Comparison of ENCODE assay signal across 8 cellular contexts in the genomic region with DNA sequence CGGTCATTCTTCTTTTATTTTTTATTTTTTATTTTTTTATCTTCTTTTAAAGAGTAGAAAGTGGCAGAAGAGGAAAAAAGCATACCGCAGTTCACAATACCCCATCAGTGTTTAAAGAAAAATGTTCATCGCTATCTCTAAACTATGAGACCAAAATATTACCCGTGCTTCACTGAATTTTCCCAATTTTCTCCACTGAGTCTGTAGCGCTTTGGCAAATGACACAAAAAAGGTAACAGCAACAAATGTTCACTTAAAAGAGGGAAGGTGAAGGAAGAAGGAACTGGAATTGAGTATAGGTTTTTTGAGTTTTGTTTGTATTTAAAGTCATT. TPM values are rescaled to one million over a fixed set of nuclear protein-coding genes. Genes with fewer than 3 reads are reported as not detected.
DNase-seq lines count a peak whose midpoint lies in the region; ATAC-seq, FAIRE-seq and TF ChIP-seq lines count a peak whose summit lies in the region.

No MANE protein-coding gene starts in this region.

- no peak overlapping the region for H3K27ac ChIP-seq in MM.1S (ENCODE audit: low read length)
- H3K27ac ChIP-seq in neutrophil = no peak overlapping the region

- 0 out of 2 replicates have a peak, but pooled peaks cover 2% of the 10 kb centered on the region for H3F3A ChIP-seq in MM.1S (ENCODE audit: insufficient read depth, low read length)

- H3K9me3 ChIP-seq in MM.1S (replicated peaks; ENCODE audit: insufficient read depth, low read length) (no peaks in the 10 kb centered on the region), neutrophil (no peaks in the 10 kb centered on the region)

- peak overlapping the region in 2 of 7 donors; percentile 30 to 57 for H3K27ac Mint-ChIP-seq in CD14-positive monocyte
- peak overlapping the region in 1 of 2 donors; percentile 25 for H3K27ac Mint-ChIP-seq in effector memory CD8-positive, alpha-beta T cell

- no peak for ATAC-seq in effector memory CD8-positive, alpha-beta T cell (replicated peaks)
- no peak for ATAC-seq in HG02981 (IDR thresholded peaks at IDR 0.05; ENCODE audit: unreplicated experiment)

- H3K4me3 ChIP-seq in MM.1S (ENCODE audit: low read length) = peak overlapping the region; percentile 96
- peak overlapping the region; percentile 88 to 90 for H3K4me3 ChIP-seq in neutrophil (ENCODE audit: low read depth in 1 of 2, low read length in 1 of 2)

- no peaks in the 10 kb centered on the region for H3K27me3 ChIP-seq in MM.1S (replicated peaks; ENCODE audit: insufficient read depth, low read length)
- no peaks in the 10 kb centered on the region for H3K27me3 ChIP-seq in neutrophil

- H3K79me2 ChIP-seq in MM.1S (ENCODE audit: low read length) = peaks cover 7% of the 10 kb centered on the region; the same call in 1 of the 2 replicates

- peaks cover 19% of the 10 kb centered on the region for H3K4me1 Mint-ChIP-seq in CD14-positive monocyte
- peaks cover 12 to 13% of the 10 kb centered on the region in 2 donors for H3K4me1 Mint-ChIP-seq in effector memory CD8-positive, alpha-beta T cell (ENCODE audit: low read depth in 2 of 2)

- peaks cover 0 to 3% (median 0%) of the 10 kb centered on the region in 3 donors for H3K27me3 Mint-ChIP-seq in CD14-positive monocyte (ENCODE audit: low read depth in 3 of 3)
- H3K27me3 Mint-ChIP-seq in effector memory CD8-positive, alpha-beta T cell = no peaks in the 10 kb centered on the region

- H3K9me3 Mint-ChIP-seq in CD14-positive monocyte = no peaks in the 10 kb centered on the region
- H3K9me3 Mint-ChIP-seq in effector memory CD8-positive, alpha-beta T cell = no peaks in the 10 kb centered on the region

- no peak overlapping the region; the same call in 1 of the 2 replicates for H3K9ac ChIP-seq in MM.1S (ENCODE audit: low read length)

- in situ Hi-C loops in ACHN (cut with HindIII; ENCODE audit: low pct_ligation_motif_present, low pct_unique_long_range_greater_than_20kb, low sequenced_read_pairs) = no loop called here

- H3K4me2 ChIP-seq in MM.1S (ENCODE audit: low read depth, low read length) = peak overlapping the region; percentile 85

- H3K36me3 ChIP-seq in MM.1S (replicated peaks; ENCODE audit: insufficient read depth, low read length) (no peaks in the 10 kb centered on the region), neutrophil (no peaks in the 10 kb centered on the region)

- no peaks in the 10 kb centered on the region for H3K9me2 ChIP-seq in MM.1S (replicated peaks; ENCODE audit: insufficient read depth, low read length)

- H4K20me1 ChIP-seq in MM.1S (ENCODE audit: insufficient read depth, low read length) = no peaks in the 10 kb centered on the region

- H3K36me3 Mint-ChIP-seq in CD14-positive monocyte = no peaks in the 10 kb centered on the region
- H3K36me3 Mint-ChIP-seq in effector memory CD8-positive, alpha-beta T cell (ENCODE audit: insufficient read depth) = peaks cover 8% of the 10 kb centered on the region

- TF ChIP-seq CTCF in CD14-positive monocyte (IDR thresholded peaks at IDR 0.05) (no peak), MM.1S (IDR thresholded peaks at IDR 0.05; ENCODE audit: low read length) (no peak), neutrophil (IDR thresholded peaks at IDR 0.05) (no peak)

- peak overlapping the region; percentile 88 to 93 for H3K4me3 Mint-ChIP-seq in CD14-positive monocyte
- H3K4me3 Mint-ChIP-seq in effector memory CD8-positive, alpha-beta T cell = peak overlapping the region; percentile 85 to 87

- H2AFZ ChIP-seq in MM.1S (ENCODE audit: low read length) = peak overlapping the region; percentile 98

- DNase-seq in CD14-positive monocyte (ENCODE audit: low spot score) (no peak), MM.1S (no peak), ACHN (no peak), RCC 7860 (ENCODE audit: low spot score) (no peak), activated gamma-delta T cell treated with Interleukin-2 at 50 U/mL for 16 hours (no peak)
- DNase-seq in effector memory CD8-positive, alpha-beta T cell = no peak

- H3K4me1 ChIP-seq in MM.1S (ENCODE audit: low read length) = 0 out of 2 replicates have a peak, but pooled peaks cover 12% of the 10 kb centered on the region
- peaks cover 20 to 27% of the 10 kb centered on the region in 2 experiments for H3K4me1 ChIP-seq in neutrophil (ENCODE audit: control insufficient read depth in 1 of 2, insufficient read depth in 1 of 2, low read depth in 1 of 2, low read length in 1 of 2)

- intact Hi-C loops in CD14-positive monocyte (cut with micrococcal nuclease) = no loop called here

- no peak for FAIRE-seq in RCC 7860 (lab: Jason Lieb, UNC)

RNA-seq across cellular contexts. Expression of a gene that starts 15.1 kb away (rescaled TPM):
- 10 to 100 TPM; 50.9 to 62.2 TPM for polyA plus RNA-seq in CD14-positive monocyte
